ENCODE assay signal across 16 cellular contexts in genomic region chr2:238861766-238862315, GRCh38. TPM values are rescaled to one million over a fixed set of nuclear protein-coding genes. Genes with fewer than 3 reads are reported as not detected.
DNase-seq lines count a peak whose midpoint lies in the region; ATAC-seq and TF ChIP-seq lines count a peak whose summit lies in the region.
"Had no signal": no experiment of that assay in that cellular context is flagged by ENCODE, and none has a peak within 500 bp of the region (broad histone marks: within the 10 kb centered on the region; RNA-seq: fewer than 3 reads in every experiment).

No MANE protein-coding gene starts in this region.

- H3K27me3 Mint-ChIP-seq in progenitor cell of endocrine pancreas, result peaks cover 10% of the 10 kb centered on the region
- peaks cover 34% of the 10 kb centered on the region for H3K27me3 Mint-ChIP-seq in activated T-cell treated with anti-CD3 and anti-CD28 coated beads, Interleukin-2, amount 50 U/mL, for 4 hours (ENCODE audit: low read depth)

- DNase-seq in AG10803 (ENCODE audit: low read depth) (peak; percentile 28), HFF-Myc (ENCODE audit: extremely low read depth, low read depth) (no peak), fibroblast of lung (ENCODE audit: low read depth in 2 of 2) (no peak), progenitor cell of endocrine pancreas (ENCODE audit: low spot score, unreplicated experiment) (no peak), iPS-NIHi11 (ENCODE audit: low spot score) (no peak), G401 (ENCODE audit: low spot score) (no peak)
- DNase-seq in stimulated activated naive CD4-positive, alpha-beta T cell treated with Interleukin-2 at 50 U/mL for 16 hours (lab: John Stamatoyannopoulos, UW), result no peak
- no peak for DNase-seq in activated T-cell treated with anti-CD3 and anti-CD28 coated beads, Interleukin-2, amount 50 U/mL, for 4 hours
- DNase-seq: CD4-positive, CD25-positive, alpha-beta regulatory T cell; H9; NCI-H1417; NCI-H1930; NCI-H446 treated with DMSO at 0.1 percent for 48 hours; SHP77 had no signal

- peaks cover 8% of the 10 kb centered on the region for H3K4me1 Mint-ChIP-seq in progenitor cell of endocrine pancreas (ENCODE audit: low read depth)
- no peaks in the 10 kb centered on the region for H3K4me1 Mint-ChIP-seq in activated T-cell treated with anti-CD3 and anti-CD28 coated beads, Interleukin-2, amount 50 U/mL, for 4 hours (ENCODE audit: low read depth)
- H3K4me1 Mint-ChIP-seq: CD4-positive, CD25-positive, alpha-beta regulatory T cell had no signal

- ATAC-seq in activated T-cell treated with anti-CD3 and anti-CD28 coated beads, Interleukin-2, amount 50 U/mL, for 4 hours, result no peak

- no peaks in the 10 kb centered on the region for H3K36me3 Mint-ChIP-seq in progenitor cell of endocrine pancreas (ENCODE audit: insufficient read depth)
- no peaks in the 10 kb centered on the region for H3K36me3 Mint-ChIP-seq in activated T-cell treated with anti-CD3 and anti-CD28 coated beads, Interleukin-2, amount 50 U/mL, for 4 hours (ENCODE audit: insufficient read depth)
- H3K36me3 Mint-ChIP-seq: CD4-positive, CD25-positive, alpha-beta regulatory T cell; IgD-negative memory B cell had no signal

- TF ChIP-seq CTCF in AG10803 (conservative IDR thresholded peaks at IDR 0.05; ENCODE audit: low read length) (no peak), HFF-Myc (IDR thresholded peaks at IDR 0.05; ENCODE audit: low read depth, low read length, missing control alignments) (no peak), fibroblast of lung (conservative IDR thresholded peaks at IDR 0.05 in 1 of 2, IDR thresholded peaks at IDR 0.05 in 1 of 2; ENCODE audit: low read depth in 1 of 2, low read length in 2 of 2) (no peak), progenitor cell of endocrine pancreas (IDR thresholded peaks at IDR 0.05; ENCODE audit: unreplicated experiment) (no peak)

- H3K27ac ChIP-seq in fibroblast of lung (ENCODE audit: insufficient read depth, low read length), result peak overlapping the region; percentile 50

- no peak overlapping the region for H3K9ac ChIP-seq in fibroblast of lung (ENCODE audit: insufficient read depth, low read length)

- H3K27ac Mint-ChIP-seq in progenitor cell of endocrine pancreas, result peak overlapping the region; percentile 59
- H3K27ac Mint-ChIP-seq: CD4-positive, CD25-positive, alpha-beta regulatory T cell; H9 had no signal

- peaks cover 35% of the 10 kb centered on the region for H3K4me1 ChIP-seq in fibroblast of lung (ENCODE audit: control insufficient read depth, extremely low read depth, insufficient read depth, low read length)

- no peak overlapping the region for H3K4me2 ChIP-seq in fibroblast of lung (ENCODE audit: extremely low read depth, insufficient read depth, low read length)

- H3K36me3 ChIP-seq in fibroblast of lung (ENCODE audit: control insufficient read depth, insufficient read depth, low read length), result peaks cover 7% of the 10 kb centered on the region

- H3K4me3 Mint-ChIP-seq in progenitor cell of endocrine pancreas (ENCODE audit: low read depth), result no peak overlapping the region
- H3K4me3 Mint-ChIP-seq in activated T-cell treated with anti-CD3 and anti-CD28 coated beads, Interleukin-2, amount 50 U/mL, for 4 hours, result no peak overlapping the region
- H3K4me3 Mint-ChIP-seq: CD4-positive, CD25-positive, alpha-beta regulatory T cell; H9; IgD-negative memory B cell had no signal

- in situ Hi-C loops in G401 (cut with HindIII; ENCODE audit: low sequenced_read_pairs), result no loop called here

- H4K20me1 ChIP-seq in fibroblast of lung (ENCODE audit: control insufficient read depth, extremely low read depth, insufficient read depth, low read length), result no peaks in the 10 kb centered on the region

- H3K4me3 ChIP-seq in AG10803 (ENCODE audit: low read length) (peak overlapping the region; percentile 52), HFF-Myc (replicated peaks; ENCODE audit: low read depth, low read length) (peak overlapping the region; percentile 93), fibroblast of lung (replicated peaks in 1 of 4; ENCODE audit: control extremely low read depth in 1 of 4, insufficient read depth in 1 of 4, low read depth in 3 of 4, low read length in 4 of 4) (peak overlapping the region in 1 of 4 experiments; percentile 40)

- no peaks in the 10 kb centered on the region for H3K9me3 ChIP-seq in fibroblast of lung (ENCODE audit: control insufficient read depth, insufficient read depth, low read depth, low read length)

- no peak overlapping the region for H2AFZ ChIP-seq in fibroblast of lung (ENCODE audit: low read length)

- no peaks in the 10 kb centered on the region for H3K27me3 ChIP-seq in fibroblast of lung (ENCODE audit: control insufficient read depth, insufficient read depth, low read length)

- H3K9me3 Mint-ChIP-seq in progenitor cell of endocrine pancreas (ENCODE audit: low read depth), result no peaks in the 10 kb centered on the region
- no peaks in the 10 kb centered on the region for H3K9me3 Mint-ChIP-seq in activated T-cell treated with anti-CD3 and anti-CD28 coated beads, Interleukin-2, amount 50 U/mL, for 4 hours
- H3K9me3 Mint-ChIP-seq: H9, IgD-negative memory B cell had no signal

- H3K79me2 ChIP-seq in fibroblast of lung (ENCODE audit: control insufficient read depth, insufficient read depth, low read length), result peaks cover 86% of the 10 kb centered on the region

RNA-seq across cellular contexts. Expression of gene TWIST2, which starts 14.0 kb away (rescaled TPM):
- total RNA-seq in fibroblast of lung (36.0 and 118 TPM in 2 replicates), progenitor cell of endocrine pancreas (not detected in 2 replicates)
- 85.2 and 97.7 TPM in 2 replicates for polyA plus RNA-seq in fibroblast of lung
- 83.8 and 115 TPM in 2 replicates for polyA plus RNA-seq in fibroblast of lung (2012)
- 24.2 and 33.9 TPM in 2 replicates for polyA minus RNA-seq in fibroblast of lung (ENCODE audit: low replicate concordance)
- not detected for total RNA-seq in activated T-cell treated with anti-CD3 and anti-CD28 coated beads, Interleukin-2, amount 50 U/mL, for 4 hours
- total RNA-seq in G401 (2014; rRNA removed; shearing (Covaris generic)), result 17.1 and 33.3 TPM in 2 replicates
- total RNA-seq: CD4-positive, CD25-positive, alpha-beta regulatory T cell; HT-29 had no signal
- polyA plus RNA-seq: CD4-positive, CD25-positive, alpha-beta regulatory T cell; IgD-negative memory B cell had no signal

Comparison
In these comparisons a context has a peak if more than half of its experiments do, and no peak if none do; other contexts are left out.
1. RNA of gene TWIST2, which starts 14.0 kb away (total RNA-seq): 36.0 to 118 TPM in fibroblast of lung and 17.1 to 33.3 TPM in G401; not detected in progenitor cell of endocrine pancreas and not detected in activated T-cell treated with anti-CD3 and anti-CD28 coated beads, Interleukin-2, amount 50 U/mL, for 4 hours; every median in the first group is over 10 times any median in the second.